ENCODE assay signal across 21 cellular contexts in genomic region chr10:118668228-118668952, GRCh38.
A peak's percentile ranks its signal among the peaks of the same experiment; 100 is the strongest.
DNase-seq lines count a peak whose midpoint lies in the region; ATAC-seq, FAIRE-seq and TF ChIP-seq lines count a peak whose summit lies in the region.
"Had no signal": no experiment of that assay in that cellular context is flagged by ENCODE, and none has a peak within 500 bp of the region (broad histone marks: within the 10 kb centered on the region; RNA-seq: fewer than 3 reads in every experiment).

No MANE protein-coding gene starts in this region.

- peak; percentile 25; the same call in 2 of the 3 replicates for ATAC-seq in GM12878

- no peak overlapping the region for H3K4me2 ChIP-seq in GM12878 (ENCODE audit: control insufficient read depth, insufficient read depth)

- no peaks in the 10 kb centered on the region for H3K4me1 ChIP-seq in GM12878 (ENCODE audit: control insufficient read depth, insufficient read depth, low read length)
- H3K4me1 ChIP-seq in kidney (ENCODE audit: control insufficient read depth in 1 of 2, insufficient read depth in 1 of 2, low read depth in 1 of 2, low read length in 2 of 2), result peaks cover 0 to 5% of the 10 kb centered on the region in 2 donors

- in situ Hi-C loops in GM12878 (cut with MboI), result no loop called here

- H3K9me3 ChIP-seq in GM12878 (replicated peaks; ENCODE audit: control insufficient read depth, insufficient read depth, low read length) (no peaks in the 10 kb centered on the region), kidney (ENCODE audit: control insufficient read depth in 1 of 2, low read length in 2 of 2) (no peaks in the 10 kb centered on the region)
- H3K9me3 ChIP-seq: transverse colon had no signal

- H3K27me3 Mint-ChIP-seq in osteocyte (ENCODE audit: unreplicated experiment), result no peaks in the 10 kb centered on the region
- H3K27me3 Mint-ChIP-seq: CD4-positive, CD25-positive, alpha-beta regulatory T cell had no signal

- DNase-seq in H7, result peak; percentile 56
- DNase-seq in GM12878 (ENCODE audit: low read depth, low spot score), result no peak
- peak; percentile 48 for DNase-seq in iPS-NIHi7 (ENCODE audit: extremely low spot score)
- no peak for DNase-seq in GM20000 (ENCODE audit: low spot score)
- no peak for DNase-seq in kidney
- no peak for DNase-seq in GM03348 (ENCODE audit: low spot score)
- no peak for DNase-seq in osteocyte (ENCODE audit: extremely low spot score, unreplicated experiment)
- DNase-seq: activated CD4-positive, alpha-beta T cell treated with anti-CD3 and anti-CD28 coated beads for 1 hour; activated CD8-positive, alpha-beta memory T cell treated with anti-CD3 and anti-CD28 coated beads, Interleukin-2, amount 50 U/mL, for 48 hours; CD4-positive, CD25-positive, alpha-beta regulatory T cell; effector CD8-positive, alpha-beta T cell; NCI-H1436; NCI-H345; nephron progenitor cell; Right ventricle myocardium superior; stimulated activated CD4-positive, alpha-beta T cell treated with anti-CD3 and anti-CD28 coated beads, Interleukin-2, amount 100 ng/mL, for 24 hours; T-helper 2 cell; transverse colon had no signal

- peaks cover 6% of the 10 kb centered on the region for H3K4me1 Mint-ChIP-seq in osteocyte (ENCODE audit: unreplicated experiment)

- WGBS in GM12878 (ENCODE audit: insufficient coverage, insufficient replicate concordance, low lambda C conversion rate, missing lambda C conversion rate), result 59% methylated on average over 9 of the region's 9 CpGs

- no peak for TF ChIP-seq POLR2A in GM12878 (IDR thresholded peaks at IDR 0.05; ENCODE audit: low read depth, low read length)

- H3K36me3 ChIP-seq in H7 (replicated peaks; ENCODE audit: control insufficient read depth, insufficient read depth, low read length) (no peaks in the 10 kb centered on the region), GM12878 (ENCODE audit: control insufficient read depth in 2 of 2, insufficient read depth in 2 of 2, low read length in 1 of 2) (no peaks in the 10 kb centered on the region), kidney (ENCODE audit: control insufficient read depth in 1 of 2, insufficient read depth in 2 of 2, low read length in 2 of 2) (peaks cover 0 to 2% of the 10 kb centered on the region in 2 donors)
- H3K36me3 ChIP-seq: transverse colon had no signal

- H3K9ac ChIP-seq in GM12878 (ENCODE audit: control insufficient read depth, insufficient read depth, low read length), result no peak overlapping the region
- H3K9ac ChIP-seq in kidney (ENCODE audit: low read length in 2 of 2), result no peak overlapping the region

- no peak for TF ChIP-seq CTCF in GM12878 (IDR thresholded peaks at IDR 0.05 in 2 of 3, conservative IDR thresholded peaks at IDR 0.05 in 1 of 3; ENCODE audit: control insufficient read depth in 2 of 3, extremely low read depth in 1 of 3, insufficient read depth in 1 of 3, low read depth in 3 of 3, low read length in 3 of 3)
- TF ChIP-seq CTCF in GM20000 (IDR thresholded peaks at IDR 0.05; ENCODE audit: extremely low read depth, missing control alignments), result no peak
- TF ChIP-seq CTCF in kidney (IDR thresholded peaks at IDR 0.05; ENCODE audit: borderline replicate concordance, extremely low read depth, insufficient read depth), result no peak
- TF ChIP-seq CTCF in osteocyte (IDR thresholded peaks at IDR 0.05), result no peak

- H3K9me3 Mint-ChIP-seq in osteocyte (ENCODE audit: unreplicated experiment), result no peaks in the 10 kb centered on the region
- H3K9me3 Mint-ChIP-seq: nephron progenitor cell had no signal

- no peaks in the 10 kb centered on the region for H3K79me2 ChIP-seq in GM12878 (ENCODE audit: control insufficient read depth, insufficient read depth, low read length)

- no peak overlapping the region for H3K4me3 Mint-ChIP-seq in osteocyte (ENCODE audit: unreplicated experiment)
- H3K4me3 Mint-ChIP-seq: nephron progenitor cell had no signal

- peaks cover 4% of the 10 kb centered on the region for H3K36me3 Mint-ChIP-seq in osteocyte (ENCODE audit: unreplicated experiment)

- H3K27ac ChIP-seq in GM12878 (ENCODE audit: control insufficient read depth, insufficient read depth), result no peak overlapping the region
- peak overlapping the region; percentile 6 for H3K27ac ChIP-seq in temporal lobe (ENCODE audit: low read depth, low read length)
- H3K27ac ChIP-seq in kidney (ENCODE audit: low read depth in 2 of 2, low read length in 2 of 2), result no peak overlapping the region
- H3K27ac ChIP-seq: transverse colon had no signal

- no peak for TF ChIP-seq EP300 in GM12878 (IDR thresholded peaks at IDR 0.05; ENCODE audit: borderline replicate concordance in 1 of 2, control insufficient read depth in 1 of 2, low read depth in 2 of 2, low read length in 2 of 2)

- H3K27ac Mint-ChIP-seq in osteocyte (ENCODE audit: unreplicated experiment), result no peak overlapping the region
- H3K27ac Mint-ChIP-seq: nephron progenitor cell had no signal

- no peaks in the 10 kb centered on the region; the same call in 1 of the 2 replicates for H4K20me1 ChIP-seq in GM12878 (ENCODE audit: control insufficient read depth, insufficient read depth)

- no peaks in the 10 kb centered on the region; the same call in 1 of the 2 replicates for H3K27me3 ChIP-seq in H7 (ENCODE audit: control insufficient read depth, insufficient read depth, low read length)
- no peaks in the 10 kb centered on the region for H3K27me3 ChIP-seq in GM12878 (replicated peaks in 1 of 2; ENCODE audit: control insufficient read depth in 2 of 2, insufficient read depth in 2 of 2, low read length in 1 of 2)
- H3K27me3 ChIP-seq: transverse colon had no signal

- no peak for TF ChIP-seq RAD21 in GM12878 (IDR thresholded peaks at IDR 0.05; ENCODE audit: insufficient read depth, low read depth, low read length)

- H2AFZ ChIP-seq in GM12878 (ENCODE audit: control insufficient read depth, low read depth, low read length), result no peak overlapping the region

- no peak overlapping the region for H3K4me3 ChIP-seq in H7 (ENCODE audit: insufficient read depth, low read depth, low read length)
- H3K4me3 ChIP-seq in GM12878, result no peak overlapping the region
- no peak overlapping the region for H3K4me3 ChIP-seq in kidney (ENCODE audit: low read length in 2 of 2)
- H3K4me3 ChIP-seq: lung, transverse colon had no signal

- POLR2A ChIA-PET in GM12878 (lab: Charles Lee), result interaction anchor here (0.5 kb wide), 1 partner anchor 474 kb away, joined by 4 read pairs; no protein-coding TSS in a partner anchor

- SMC1A ChIA-PET in GM12878 (lab: Charles Lee; ENCODE audit: uncharacterized antibody, unreplicated experiment), result interaction anchor here (1.4 kb wide), 1 partner anchor 11 kb away, joined by 4 read pairs; no protein-coding TSS in a partner anchor

- FAIRE-seq in GM12878 (lab: Jason Lieb, UNC), result no peak
- no peak for FAIRE-seq in kidney (lab: Jason Lieb, UNC)
- FAIRE-seq: GM12892 had no signal

- RAD21 ChIA-PET in GM12878 (lab: Charles Lee; ENCODE audit: unreplicated experiment), result interaction anchor here (0.8 kb wide), 1 partner anchor 87 kb away, joined by 3 read pairs; the partner anchor contains the start of gene CACUL1

- intact Hi-C loops in GM12878 (cut with micrococcal nuclease; ENCODE audit: unreplicated experiment), result no loop called here
- intact Hi-C loops in kidney (cut with DNase I), result no loop called here

- BruUV-seq in GM12878 (replicated peaks; lab: Mats Ljungman, UMichigan), result no TSS peak

- CTCF ChIA-PET in GM12878 (lab: Yijun Ruan, JAX), result interaction anchor here (0.6 kb wide), 1 partner anchor 211 kb away, joined by 3 read pairs; no protein-coding TSS in a partner anchor

TF ChIP-seq in GM12878, 131 proteins besides CTCF, POLR2A, EP300 and RAD21:
- no peak for TF ChIP-seq POLR2AphosphoS2 (IDR thresholded peaks at IDR 0.05; ENCODE audit: low read depth, low read length)
- TF ChIP-seq ZBTB33 (IDR thresholded peaks at IDR 0.05), result no peak
- TF ChIP-seq, protein P1, sequence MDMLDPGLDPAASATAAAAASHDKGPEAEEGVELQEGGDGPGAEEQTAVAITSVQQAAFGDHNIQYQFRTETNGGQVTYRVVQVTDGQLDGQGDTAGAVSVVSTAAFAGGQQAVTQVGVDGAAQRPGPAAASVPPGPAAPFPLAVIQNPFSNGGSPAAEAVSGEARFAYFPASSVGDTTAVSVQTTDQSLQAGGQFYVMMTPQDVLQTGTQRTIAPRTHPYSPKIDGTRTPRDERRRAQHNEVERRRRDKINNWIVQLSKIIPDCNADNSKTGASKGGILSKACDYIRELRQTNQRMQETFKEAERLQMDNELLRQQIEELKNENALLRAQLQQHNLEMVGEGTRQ (IDR thresholded peaks at IDR 0.05; ENCODE audit: borderline replicate concordance, low read depth, low read length), result no peak
- no peak for TF ChIP-seq HCFC1 (IDR thresholded peaks at IDR 0.05; ENCODE audit: low read length)
- no peak for TF ChIP-seq ZNF24 (IDR thresholded peaks at IDR 0.05)
- TF ChIP-seq, protein P2, sequence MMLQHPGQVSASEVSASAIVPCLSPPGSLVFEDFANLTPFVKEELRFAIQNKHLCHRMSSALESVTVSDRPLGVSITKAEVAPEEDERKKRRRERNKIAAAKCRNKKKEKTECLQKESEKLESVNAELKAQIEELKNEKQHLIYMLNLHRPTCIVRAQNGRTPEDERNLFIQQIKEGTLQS (IDR thresholded peaks at IDR 0.05; ENCODE audit: borderline replicate concordance, extremely low read depth, low read depth, low read length), result no peak
- TF ChIP-seq SREBF1 (IDR thresholded peaks at IDR 0.05; ENCODE audit: low read length), result no peak
- no peak for TF ChIP-seq STAT3 (IDR thresholded peaks at IDR 0.05; ENCODE audit: low read depth, low read length)
- no peak for TF ChIP-seq DPF2 (IDR thresholded peaks at IDR 0.05)
- no peak for TF ChIP-seq EED (IDR thresholded peaks at IDR 0.05; ENCODE audit: low read depth)
- no peak for TF ChIP-seq IRF4 (IDR thresholded peaks at IDR 0.05; ENCODE audit: low read depth, low read length)
- no peak for TF ChIP-seq SMAD1 (IDR thresholded peaks at IDR 0.05; ENCODE audit: low read depth, partially characterized antibody)
TF ChIP-seq in GM12878: peak in this region for 0.

Comparison
In these comparisons a context has a peak if more than half of its experiments do, and no peak if none do; other contexts are left out.
1. DNase-seq: peak in H7 (single experiment) and iPS-NIHi7 (single experiment); none in GM12878 (single experiment), GM20000 (single experiment), kidney (single experiment), GM03348 (single experiment) and osteocyte (single experiment).